ENCODE assay signal across 23 cellular contexts in genomic region chr6:143374014-143374413, GRCh38.
DNase-seq lines count a peak whose midpoint lies in the region; ATAC-seq and TF ChIP-seq lines count a peak whose summit lies in the region.
"Had no signal": no experiment of that assay in that cellular context is flagged by ENCODE, and none has a peak within 500 bp of the region (broad histone marks: within the 10 kb centered on the region; RNA-seq: fewer than 3 reads in every experiment).

No MANE protein-coding gene starts in this region.

- no peaks in the 10 kb centered on the region for H3F3A ChIP-seq in SK-N-SH (replicated peaks; ENCODE audit: insufficient read depth)

- in situ Hi-C loops in GM13976 (cut with MboI; ENCODE audit: low sequenced_read_pairs, unreplicated experiment): no loop called here

- H3K4me3 Mint-ChIP-seq in dendritic cell treated with granulocyte-macrophage colony-stimulating factor and Interleukin-4, amounts not matched to agents 40 ng/mL and 50 ng/mL, for 4 days: no peak overlapping the region
- H3K4me3 Mint-ChIP-seq: CD8-positive, alpha-beta T cell; T-helper 2 cell treated with Interferon-gamma antibody and Interleukin-4, amounts not matched to agents 5 μg/mL and 100 μg/mL, for 36 hours had no signal

- H2AFZ ChIP-seq in HCT116 (ENCODE audit: low read depth, low read length, poor library complexity, severe bottlenecking): no peak overlapping the region
- H2AFZ ChIP-seq in SK-N-SH (ENCODE audit: low read depth): no peak overlapping the region

- H3K36me3 Mint-ChIP-seq in dendritic cell treated with granulocyte-macrophage colony-stimulating factor and Interleukin-4, amounts not matched to agents 40 ng/mL and 50 ng/mL, for 4 days (ENCODE audit: low read depth): no peaks in the 10 kb centered on the region
- H3K36me3 Mint-ChIP-seq: CD8-positive, alpha-beta T cell had no signal

- TF ChIP-seq RAD21 in HCT116 (IDR thresholded peaks at IDR 0.05; ENCODE audit: low read depth): 0 out of 2 replicates have a peak, but pooled peaks have one; percentile 12
- TF ChIP-seq RAD21 in SK-N-SH (IDR thresholded peaks at IDR 0.05; ENCODE audit: low read length): no peak

- POLR2A ChIA-PET in GM10248 (lab: Yijun Ruan, JAX): no interaction called here
- POLR2A ChIA-PET in HCT116 (lab: Charles Lee): no interaction called here
- POLR2A ChIA-PET in SK-N-SH (lab: Yijun Ruan, JAX): no interaction called here

- peak overlapping the region; percentile 61 for H3K27ac Mint-ChIP-seq in dendritic cell treated with granulocyte-macrophage colony-stimulating factor and Interleukin-4, amounts not matched to agents 40 ng/mL and 50 ng/mL, for 4 days
- H3K27ac Mint-ChIP-seq: CD8-positive, alpha-beta T cell; T-helper 2 cell treated with Interferon-gamma antibody and Interleukin-4, amounts not matched to agents 5 μg/mL and 100 μg/mL, for 36 hours had no signal

- DNase-seq in GM10248 (ENCODE audit: extremely low spot score): no peak
- DNase-seq in GM13976 (ENCODE audit: low spot score): no peak
- DNase-seq in HCT116 (ENCODE audit: low read depth, low spot score): no peak
- DNase-seq in GM03348 (ENCODE audit: low spot score): no peak
- DNase-seq in SK-N-SH: no peak
- DNase-seq in NCI-H2029 (lab: John Stamatoyannopoulos, UW): no peak
- no peak for DNase-seq in DMS79 treated with DMSO at 0.1 percent for 48 hours (lab: John Stamatoyannopoulos, UW)
- DNase-seq: Calu3; CD8-positive, alpha-beta T cell; IMR-90; Karpas-422; NCI-H1048; NCI-H1436 treated with DMSO at 0.1 percent for 48 hours; NCI-H2081; NCI-H2171 treated with DMSO at 0.1 percent for 48 hours; NCI-H446 treated with DMSO at 0.1 percent for 48 hours; NCI-H69; SHP77 had no signal

- H3K27me3 ChIP-seq in HCT116 (ENCODE audit: insufficient read depth, low read length) (no peaks in the 10 kb centered on the region), SK-N-SH (ENCODE audit: insufficient read depth) (no peaks in the 10 kb centered on the region)
- H3K27me3 ChIP-seq: BLaER1 treated with 17β-estradiol and CSF1 and Interleukin-3, amounts not matched to agents 10 nM and 100 nM had no signal

- H3K4me2 ChIP-seq in HCT116 (ENCODE audit: low read length) (no peak overlapping the region), SK-N-SH (no peak overlapping the region)

- H3K9me2 ChIP-seq in HCT116 (ENCODE audit: insufficient read depth): no peaks in the 10 kb centered on the region
- H3K9me2 ChIP-seq in SK-N-SH: no peaks in the 10 kb centered on the region

- no peaks in the 10 kb centered on the region for H3K36me3 ChIP-seq in HCT116 (ENCODE audit: control insufficient read depth in 1 of 2, insufficient read depth in 2 of 2, low read length in 2 of 2)
- no peaks in the 10 kb centered on the region for H3K36me3 ChIP-seq in SK-N-SH (replicated peaks in 1 of 2; ENCODE audit: control insufficient read depth in 1 of 2, insufficient read depth in 2 of 2, low read length in 1 of 2)
- H3K36me3 ChIP-seq: BLaER1 treated with 17β-estradiol and CSF1 and Interleukin-3, amounts not matched to agents 10 nM and 100 nM had no signal

- no peak for TF ChIP-seq EP300 in SK-N-SH (IDR thresholded peaks at IDR 0.05; ENCODE audit: borderline replicate concordance in 1 of 2, low read depth in 1 of 2, low read length in 1 of 2)

- H4K20me1 ChIP-seq in HCT116 (ENCODE audit: insufficient read depth) (no peaks in the 10 kb centered on the region), SK-N-SH (ENCODE audit: insufficient read depth) (no peaks in the 10 kb centered on the region)
- H4K20me1 ChIP-seq: BLaER1 treated with 17β-estradiol and CSF1 and Interleukin-3, amounts not matched to agents 10 nM and 100 nM had no signal

- no peaks in the 10 kb centered on the region for H3K4me1 ChIP-seq in HCT116 (ENCODE audit: control insufficient read depth in 1 of 2, insufficient read depth in 2 of 2, low read length in 2 of 2)
- no peaks in the 10 kb centered on the region; a peak in 1 of 4 replicates for H3K4me1 ChIP-seq in SK-N-SH (ENCODE audit: control insufficient read depth in 1 of 2, insufficient read depth in 2 of 2, low read depth in 1 of 2, low read length in 1 of 2)

- RAD21 ChIA-PET in HCT116 (lab: Charles Lee; ENCODE audit: low non-redundant PET in 1 of 2, low total read pairs in 2 of 2, uncharacterized antibody in 2 of 2, unreplicated experiment in 2 of 2): no interaction called here

- H3K4me3 ChIP-seq in HCT116 (replicated peaks in 1 of 2; ENCODE audit: low read depth in 1 of 2, low read length in 2 of 2) (no peak overlapping the region), SK-N-SH (ENCODE audit: low read depth in 2 of 2, low read length in 1 of 2) (no peak overlapping the region)
- H3K4me3 ChIP-seq: BLaER1 treated with 17β-estradiol and CSF1 and Interleukin-3, amounts not matched to agents 10 nM and 100 nM; SK-N-MC had no signal

- no peak for ATAC-seq in HCT116
- ATAC-seq: CD8-positive, alpha-beta T cell had no signal

- peaks cover 39% of the 10 kb centered on the region for H3K4me1 Mint-ChIP-seq in dendritic cell treated with granulocyte-macrophage colony-stimulating factor and Interleukin-4, amounts not matched to agents 40 ng/mL and 50 ng/mL, for 4 days (ENCODE audit: low read depth)

- CTCF ChIA-PET in GM10248 (lab: Yijun Ruan, JAX) (interaction anchor here (0.9 to 1.4 kb wide), 2 partner anchors 9 to 682 kb away, joined by 3 read pairs; no protein-coding TSS in a partner anchor), HCT116 (lab: Charles Lee) (no interaction called here), SK-N-SH (lab: Yijun Ruan, JAX) (no interaction called here)

- H3K9ac ChIP-seq in HCT116 (ENCODE audit: low read length): no peak overlapping the region
- no peak overlapping the region for H3K9ac ChIP-seq in SK-N-SH
- H3K9ac ChIP-seq: BLaER1 treated with 17β-estradiol and CSF1 and Interleukin-3, amounts not matched to agents 10 nM and 100 nM had no signal

- WGBS in SK-N-SH (ENCODE audit: low lambda C conversion rate): 20% methylated on average over 2 of the region's 2 CpGs

- TF ChIP-seq CTCF in GM10248 (IDR thresholded peaks at IDR 0.05; ENCODE audit: control extremely low read depth, extremely low read depth, low read depth, missing control alignments): peak; percentile 35
- peak; percentile 5 for TF ChIP-seq CTCF in GM13976 (IDR thresholded peaks at IDR 0.05; ENCODE audit: borderline replicate concordance, control extremely low read depth, extremely low read depth, insufficient read depth, missing control alignments)
- TF ChIP-seq CTCF in HCT116 (IDR thresholded peaks at IDR 0.05 in 2 of 3, conservative IDR thresholded peaks at IDR 0.05 in 1 of 3; ENCODE audit: borderline replicate concordance in 1 of 3, insufficient read depth in 1 of 3, low read depth in 2 of 3, low read length in 2 of 3): no peak
- no peak for TF ChIP-seq CTCF in SK-N-SH (IDR thresholded peaks at IDR 0.05)

- intact Hi-C loops in HCT116 (cut with micrococcal nuclease): no loop called here
- intact Hi-C loops in dendritic cell treated with granulocyte-macrophage colony-stimulating factor and Interleukin-4, amounts not matched to agents 40 ng/mL and 50 ng/mL, for 4 days (cut with micrococcal nuclease): no loop called here

- peaks cover 26% of the 10 kb centered on the region for H3K9me3 Mint-ChIP-seq in dendritic cell treated with granulocyte-macrophage colony-stimulating factor and Interleukin-4, amounts not matched to agents 40 ng/mL and 50 ng/mL, for 4 days
- H3K9me3 Mint-ChIP-seq: CD8-positive, alpha-beta T cell had no signal

- no peaks in the 10 kb centered on the region for H3K27me3 Mint-ChIP-seq in dendritic cell treated with granulocyte-macrophage colony-stimulating factor and Interleukin-4, amounts not matched to agents 40 ng/mL and 50 ng/mL, for 4 days

- H3K27ac ChIP-seq in HCT116 (ENCODE audit: low read depth, low read length) (no peak overlapping the region), SK-N-SH (ENCODE audit: low read depth in 2 of 2, low read length in 1 of 2) (no peak overlapping the region)
- H3K27ac ChIP-seq: BLaER1 treated with 17β-estradiol and CSF1 and Interleukin-3, amounts not matched to agents 10 nM and 100 nM; HL-60; SK-N-MC had no signal

- TF ChIP-seq POLR2A in HCT116 (IDR thresholded peaks at IDR 0.05; ENCODE audit: borderline replicate concordance, extremely low read depth, insufficient read depth, insufficient read length): no peak

- no peaks in the 10 kb centered on the region for H3K79me2 ChIP-seq in HCT116 (ENCODE audit: insufficient read depth, low read length)
- H3K79me2 ChIP-seq in SK-N-SH (ENCODE audit: insufficient read depth): no peaks in the 10 kb centered on the region

- H3K9me3 ChIP-seq in HCT116 (ENCODE audit: control insufficient read depth in 1 of 2, insufficient read depth in 1 of 2, low read depth in 1 of 2, low read length in 2 of 2) (no peaks in the 10 kb centered on the region), SK-N-SH (no peaks in the 10 kb centered on the region)

- BruUV-seq in HCT116 (replicated peaks; lab: Mats Ljungman, UMichigan): no TSS peak

TF ChIP-seq in HCT116, 20 proteins besides CTCF, POLR2A, EP300 and RAD21 (continues in another document):
- TF ChIP-seq POLR2AphosphoS5 (IDR thresholded peaks at IDR 0.05; ENCODE audit: low read depth, low read length) (no peak), ZNF274 (IDR thresholded peaks at IDR 0.05; ENCODE audit: low read depth, low read length) (no peak)

TF ChIP-seq in SK-N-SH, 30 proteins besides CTCF, POLR2A, EP300 and RAD21 (continues in another document):
- TF ChIP-seq SMC3 (IDR thresholded peaks at IDR 0.05; ENCODE audit: low read depth, low read length) (no peak), RXRA (IDR thresholded peaks at IDR 0.05; ENCODE audit: borderline replicate concordance, low read depth) (no peak), NRF1 (IDR thresholded peaks at IDR 0.05; ENCODE audit: low read depth, low read length) (no peak), FOSL2 (IDR thresholded peaks at IDR 0.05; ENCODE audit: borderline replicate concordance, low read depth) (no peak)

Comparison
In these comparisons a context has a peak if more than half of its experiments do, and no peak if none do; other contexts are left out.
1. CTCF ChIP-seq: peak in GM10248 (single experiment) and GM13976 (single experiment); none in HCT116 (0 of 3) and SK-N-SH (single experiment).